9 cellular contexts compared by ENCODE assay signal in the genomic region with DNA sequence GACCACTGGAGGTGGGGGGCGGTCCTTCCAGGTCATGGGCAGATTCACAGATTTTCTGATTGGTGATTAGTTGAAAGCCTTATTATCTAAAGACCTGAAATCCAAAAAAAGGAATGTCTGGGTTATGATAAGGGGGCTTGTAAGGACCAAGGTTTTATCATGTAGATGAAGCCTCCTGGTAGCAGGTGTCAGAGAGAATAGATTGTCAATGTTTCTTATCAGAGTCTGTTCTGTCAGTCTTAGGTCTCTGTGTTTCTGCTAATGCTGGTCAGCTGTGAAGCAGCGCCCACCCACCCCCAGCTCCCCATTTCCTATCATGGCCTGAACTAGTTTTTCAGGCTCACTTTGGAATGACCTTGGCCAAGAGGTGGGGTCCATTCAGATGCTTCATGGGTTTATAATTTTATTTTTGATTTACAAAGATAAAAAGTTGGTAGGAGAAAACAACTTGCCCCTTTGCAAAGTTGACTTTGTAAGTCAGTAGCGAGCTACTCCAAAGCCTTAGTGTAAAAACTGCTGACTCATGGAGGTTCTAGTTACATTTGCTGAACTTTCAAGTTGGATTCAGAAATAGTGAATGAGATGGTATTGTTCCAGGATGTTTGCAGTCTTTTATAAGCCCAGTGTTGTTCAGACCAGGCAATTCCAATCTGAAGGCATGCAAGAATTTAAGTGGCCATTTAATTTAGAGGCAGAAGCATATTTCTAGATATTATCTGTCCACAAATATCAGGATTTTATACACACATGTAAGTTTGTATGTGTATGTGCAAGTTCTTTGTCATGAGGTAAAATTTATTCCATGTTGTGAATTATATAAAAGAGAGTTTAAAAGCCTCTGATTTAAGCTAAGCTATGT. TPM values are rescaled to one million over a fixed set of nuclear protein-coding genes. Genes with fewer than 3 reads are reported as not detected.
DNase-seq lines count a peak whose midpoint lies in the region; ATAC-seq and TF ChIP-seq lines count a peak whose summit lies in the region.
"Had no signal": no experiment of that assay in that cellular context is flagged by ENCODE, and none has a peak within 500 bp of the region (broad histone marks: within the 10 kb centered on the region; RNA-seq: fewer than 3 reads in every experiment).

No MANE protein-coding gene starts in this region.

- peak overlapping the region; percentile 4 for H3K27ac Mint-ChIP-seq in CD8-positive, alpha-beta T cell
- peak overlapping the region; percentile 71 to 85 (median 83) for H3K27ac Mint-ChIP-seq in nephron

- no peak overlapping the region for H2AFZ ChIP-seq in MM.1S (ENCODE audit: low read length)

- peaks cover 17% of the 10 kb centered on the region for H4K20me1 ChIP-seq in MM.1S (ENCODE audit: insufficient read depth, low read length)

- TF ChIP-seq POLR2A in testis (IDR thresholded peaks at IDR 0.05): no peak

- no peak overlapping the region for H3K9ac ChIP-seq in MM.1S (ENCODE audit: low read length)

- no peak overlapping the region for H3K4me3 ChIP-seq in CD8-positive, alpha-beta T cell (ENCODE audit: low read depth, low read length)
- H3K4me3 ChIP-seq in MM.1S (ENCODE audit: low read length) (no peak overlapping the region), testis (no peak overlapping the region)
- H3K4me3 ChIP-seq: dorsolateral prefrontal cortex had no signal

- no peak for ATAC-seq in CD8-positive, alpha-beta T cell
- ATAC-seq in GM19324 (IDR thresholded peaks at IDR 0.05; ENCODE audit: low FRiP score, unreplicated experiment): no peak

- CTCF ChIA-PET in CD8-positive, alpha-beta T cell (lab: Charles Lee): interaction anchor here (0.9 to 5.0 kb wide), 6 partner anchors 19 to 359 kb away, joined by 3 to 61 read pairs (median 4); no protein-coding TSS in a partner anchor

- TF ChIP-seq CTCF in CD8-positive, alpha-beta T cell (IDR thresholded peaks at IDR 0.05): no peak
- TF ChIP-seq CTCF in MM.1S (IDR thresholded peaks at IDR 0.05; ENCODE audit: low read length) (no peak), nephron (IDR thresholded peaks at IDR 0.05; ENCODE audit: unreplicated experiment in 3 of 3) (no peak), testis (IDR thresholded peaks at IDR 0.05) (no peak)

- no peaks in the 10 kb centered on the region for H3K27me3 Mint-ChIP-seq in CD8-positive, alpha-beta T cell (ENCODE audit: low read depth)
- no peaks in the 10 kb centered on the region for H3K27me3 Mint-ChIP-seq in nephron (ENCODE audit: low read depth)

- H3K9me3 Mint-ChIP-seq in CD8-positive, alpha-beta T cell: no peaks in the 10 kb centered on the region
- H3K9me3 Mint-ChIP-seq in nephron: no peaks in the 10 kb centered on the region

- H3K27me3 ChIP-seq in CD8-positive, alpha-beta T cell (ENCODE audit: insufficient read depth, low read length): no peaks in the 10 kb centered on the region
- H3K27me3 ChIP-seq in MM.1S (replicated peaks; ENCODE audit: insufficient read depth, low read length) (no peaks in the 10 kb centered on the region), testis (no peaks in the 10 kb centered on the region)
- H3K27me3 ChIP-seq: dorsolateral prefrontal cortex had no signal

- H3K4me2 ChIP-seq in MM.1S (ENCODE audit: low read depth, low read length): peak overlapping the region; percentile 11; the same call in 1 of the 2 replicates

- H3K79me2 ChIP-seq in MM.1S (ENCODE audit: low read length): peaks cover 95% of the 10 kb centered on the region

- peaks cover 22% of the 10 kb centered on the region for H3F3A ChIP-seq in MM.1S (ENCODE audit: insufficient read depth, low read length)

- intact Hi-C loops in CD8-positive, alpha-beta T cell (cut with DNase I, micrococcal nuclease): no loop called here
- intact Hi-C loops in testis (cut with DNase I; ENCODE audit: low total_unique reads): no loop called here

- peaks cover 64% of the 10 kb centered on the region for H3K4me1 ChIP-seq in CD8-positive, alpha-beta T cell (ENCODE audit: insufficient read depth, low read length)
- peaks cover 53% of the 10 kb centered on the region for H3K4me1 ChIP-seq in MM.1S (ENCODE audit: low read length)
- peaks cover 20% of the 10 kb centered on the region for H3K4me1 ChIP-seq in testis

- no peak overlapping the region for H3K27ac ChIP-seq in CD8-positive, alpha-beta T cell (ENCODE audit: low read depth, low read length)
- H3K27ac ChIP-seq in MM.1S (ENCODE audit: low read length): no peak overlapping the region
- H3K27ac ChIP-seq in testis: no peak overlapping the region

- no peaks in the 10 kb centered on the region for H3K9me2 ChIP-seq in MM.1S (replicated peaks; ENCODE audit: insufficient read depth, low read length)

- H3K9me3 ChIP-seq in CD8-positive, alpha-beta T cell (ENCODE audit: low read length): no peaks in the 10 kb centered on the region
- no peaks in the 10 kb centered on the region for H3K9me3 ChIP-seq in MM.1S (replicated peaks; ENCODE audit: insufficient read depth, low read length)
- H3K9me3 ChIP-seq in testis: no peaks in the 10 kb centered on the region

- no peak overlapping the region for H3K4me3 Mint-ChIP-seq in CD8-positive, alpha-beta T cell
- no peak overlapping the region for H3K4me3 Mint-ChIP-seq in nephron

- no peaks in the 10 kb centered on the region for H3K36me3 ChIP-seq in CD8-positive, alpha-beta T cell (ENCODE audit: insufficient read depth, low read length)
- H3K36me3 ChIP-seq in MM.1S (replicated peaks; ENCODE audit: insufficient read depth, low read length): no peaks in the 10 kb centered on the region
- H3K36me3 ChIP-seq in testis (ENCODE audit: low read depth, missing control alignments): no peaks in the 10 kb centered on the region

- H3K4me1 Mint-ChIP-seq in CD8-positive, alpha-beta T cell (ENCODE audit: low read depth): peaks cover 77% of the 10 kb centered on the region
- H3K4me1 Mint-ChIP-seq in nephron: peaks cover 25% of the 10 kb centered on the region

- WGBS in testis, 2 donors: 86 to 88% methylated on average over 3 of the region's 3 CpGs

- peaks cover 15% of the 10 kb centered on the region for H3K36me3 Mint-ChIP-seq in CD8-positive, alpha-beta T cell
- no peaks in the 10 kb centered on the region for H3K36me3 Mint-ChIP-seq in nephron (ENCODE audit: low read depth)

- DNase-seq in CD8-positive, alpha-beta T cell: no peak
- DNase-seq in MM.1S (peak; percentile 67), dedifferentiated amniotic fluid mesenchymal stem cell (ENCODE audit: extremely low spot score) (peak; percentile 61), AG20443 (ENCODE audit: low spot score) (no peak), testis (no peak)
- no peak for DNase-seq in activated naive CD4-positive, alpha-beta T cell treated with anti-CD3 and anti-CD28 coated beads, Interleukin-2, amount 50 U/mL, for 16 hours
- DNase-seq: dorsolateral prefrontal cortex had no signal

- POLR2A ChIA-PET in CD8-positive, alpha-beta T cell (lab: Charles Lee): interaction anchor here (1.1 to 1.7 kb wide), 2 partner anchors 21 to 52 kb away, joined by 3 to 9 read pairs; a partner anchor contains a TSS

RNA-seq across cellular contexts. Expression of a gene that starts 21.4 kb away (rescaled TPM):
- total RNA-seq in CD8-positive, alpha-beta T cell: 10 to 100 TPM; 75.8 to 78.5 TPM
- 10 to 100 TPM; 40.4 to 71.0 TPM for total RNA-seq in testis
- polyA plus RNA-seq in testis (ENCODE audit: insufficient read depth, low read depth, low replicate concordance): 120 TPM

Comparison
In these comparisons a context has a peak if more than half of its experiments do, and no peak if none do; other contexts are left out.
1. DNase-seq: peak in MM.1S (single experiment) and dedifferentiated amniotic fluid mesenchymal stem cell (single experiment); none in CD8-positive, alpha-beta T cell (0 of 7), AG20443 (single experiment), activated naive CD4-positive, alpha-beta T cell treated with anti-CD3 and anti-CD28 coated beads, Interleukin-2, amount 50 U/mL, for 16 hours (single experiment) and testis (single experiment).